In the genomic region with DNA sequence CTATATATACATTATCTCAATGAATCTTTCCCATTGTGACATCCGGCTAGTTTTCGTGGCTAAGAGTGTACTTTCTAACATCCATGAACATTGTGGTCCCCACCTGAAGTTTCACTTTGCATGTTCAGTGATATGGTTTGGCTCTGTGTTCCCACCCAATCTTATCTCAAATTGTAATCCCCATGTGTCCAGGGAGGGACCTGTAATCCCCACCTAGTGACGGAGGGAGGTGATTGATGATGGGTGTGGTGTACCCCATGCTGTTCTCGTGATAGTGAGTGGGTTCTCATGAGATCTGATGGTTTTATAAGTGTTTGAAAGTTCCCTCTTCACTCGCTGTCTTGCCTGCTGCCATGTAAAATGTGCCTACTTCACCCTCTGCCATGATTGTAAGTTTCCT, we compare ENCODE assay signal across 19 cellular contexts. TPM values are rescaled to one million over a fixed set of nuclear protein-coding genes. Genes with fewer than 3 reads are reported as not detected.
DNase-seq lines count a peak whose midpoint lies in the region; ATAC-seq and TF ChIP-seq lines count a peak whose summit lies in the region.
"Had no signal": no experiment of that assay in that cellular context is flagged by ENCODE, and none has a peak within 500 bp of the region (broad histone marks: within the 10 kb centered on the region; RNA-seq: fewer than 3 reads in every experiment).

No MANE protein-coding gene starts in this region.

- H3K27me3 Mint-ChIP-seq in endothelial cell (ENCODE audit: unreplicated experiment), result no peaks in the 10 kb centered on the region
- H3K27me3 Mint-ChIP-seq: B cell; CD4-positive, alpha-beta T cell had no signal

- peaks cover 22% of the 10 kb centered on the region for H3K36me3 Mint-ChIP-seq in endothelial cell (ENCODE audit: low read depth, unreplicated experiment)

- peaks cover 12% of the 10 kb centered on the region for H3K79me2 ChIP-seq in Karpas-422 (ENCODE audit: low read length)

- no peak overlapping the region for H3K27ac ChIP-seq in HEK293 (ENCODE audit: extremely low read depth, low read depth, low read length)
- H3K27ac ChIP-seq in Karpas-422 (ENCODE audit: low read length), result peak overlapping the region; percentile 62; the same call in 1 of the 2 replicates
- H3K27ac ChIP-seq in colonic mucosa, result no peak overlapping the region
- no peak overlapping the region for H3K27ac ChIP-seq in substantia nigra (ENCODE audit: low read depth, low read length, poor library complexity, severe bottlenecking)
- H3K27ac ChIP-seq: 22Rv1; A549; BLaER1 treated with 17β-estradiol and CSF1 and Interleukin-3, amounts not matched to agents 10 nM and 100 nM; C4-2B had no signal

- TF ChIP-seq CTCF in HEK293 (tag by site-specific recombination; IDR thresholded peaks at IDR 0.05), result no peak
- TF ChIP-seq CTCF in endothelial cell (IDR thresholded peaks at IDR 0.05; ENCODE audit: unreplicated experiment), result no peak
- no peak for TF ChIP-seq CTCF in colonic mucosa (IDR thresholded peaks at IDR 0.05)

- POLR2A ChIA-PET in HEK293 (lab: Yijun Ruan, JAX), result no interaction called here

- no peak overlapping the region for H3K4me3 ChIP-seq in HEK293 (ENCODE audit: low read depth, low read length)
- H3K4me3 ChIP-seq in Karpas-422 (ENCODE audit: low read length), result no peak overlapping the region
- no peak overlapping the region for H3K4me3 ChIP-seq in colonic mucosa
- H3K4me3 ChIP-seq: A549; BLaER1 treated with 17β-estradiol and CSF1 and Interleukin-3, amounts not matched to agents 10 nM and 100 nM; GM12878 had no signal

- CTCF ChIA-PET in HEK293 (lab: Yijun Ruan, JAX), result interaction anchor here (0.5 to 1.2 kb wide), 3 partner anchors 15 to 61 kb away, joined by 3 to 7 read pairs (median 6); no protein-coding TSS in a partner anchor

- peaks cover 41% of the 10 kb centered on the region for H3K4me1 Mint-ChIP-seq in endothelial cell (ENCODE audit: unreplicated experiment)
- H3K4me1 Mint-ChIP-seq: B cell had no signal

- H3K27ac Mint-ChIP-seq in endothelial cell (ENCODE audit: unreplicated experiment), result no peak overlapping the region
- H3K27ac Mint-ChIP-seq: B cell; CD4-positive, alpha-beta T cell; CD8-positive, alpha-beta T cell had no signal

- H2AFZ ChIP-seq in Karpas-422 (ENCODE audit: low read length), result no peak overlapping the region

- H3K27me3 ChIP-seq in Karpas-422 (ENCODE audit: low read length) (no peaks in the 10 kb centered on the region), colonic mucosa (no peaks in the 10 kb centered on the region)
- H3K27me3 ChIP-seq: BLaER1 treated with 17β-estradiol and CSF1 and Interleukin-3, amounts not matched to agents 10 nM and 100 nM had no signal

- H3K4me1 ChIP-seq in HEK293 (ENCODE audit: control insufficient read depth, insufficient read depth, low read length) (no peaks in the 10 kb centered on the region), Karpas-422 (ENCODE audit: low read length) (peaks cover 25% of the 10 kb centered on the region), colonic mucosa (no peaks in the 10 kb centered on the region)
- H3K4me1 ChIP-seq: A549, Caco-2 had no signal

- H3K36me3 ChIP-seq in HEK293 (ENCODE audit: control insufficient read depth in 2 of 2, insufficient read depth in 1 of 2, low read length in 2 of 2) (peaks cover 5 to 33% of the 10 kb centered on the region in 2 experiments; a peak in 1 of 3 replicates), Karpas-422 (ENCODE audit: insufficient read depth, low read length) (peaks cover 23% of the 10 kb centered on the region), colonic mucosa (no peaks in the 10 kb centered on the region)

- no peak overlapping the region for H3K4me2 ChIP-seq in Karpas-422 (ENCODE audit: low read depth, low read length, poor library complexity, severe bottlenecking)
- H3K4me2 ChIP-seq: A549; BLaER1 treated with 17β-estradiol and CSF1 and Interleukin-3, amounts not matched to agents 10 nM and 100 nM had no signal

- H4K20me1 ChIP-seq in Karpas-422 (ENCODE audit: insufficient read depth, low read depth, low read length), result no peaks in the 10 kb centered on the region

- H3K4me3 Mint-ChIP-seq in endothelial cell (ENCODE audit: unreplicated experiment), result peak overlapping the region; percentile 73
- H3K4me3 Mint-ChIP-seq: B cell; CD4-positive, alpha-beta T cell; CD8-positive, alpha-beta T cell had no signal

- no peaks in the 10 kb centered on the region for H3K9me2 ChIP-seq in Karpas-422 (replicated peaks; ENCODE audit: insufficient read depth, low read length)

- no peaks in the 10 kb centered on the region for H3K9me3 ChIP-seq in HEK293 (ENCODE audit: control insufficient read depth, insufficient read depth, low read depth, low read length)
- no peaks in the 10 kb centered on the region for H3K9me3 ChIP-seq in Karpas-422 (ENCODE audit: low read length)
- H3K9me3 ChIP-seq in colonic mucosa, result no peaks in the 10 kb centered on the region
- H3K9me3 ChIP-seq: A549; BLaER1 treated with 17β-estradiol and CSF1 and Interleukin-3, amounts not matched to agents 10 nM and 100 nM; Caco-2 had no signal

- no peak overlapping the region for H3K9ac ChIP-seq in Karpas-422 (ENCODE audit: low read length)
- no peak overlapping the region for H3K9ac ChIP-seq in colonic mucosa (ENCODE audit: low read depth in 2 of 2, low read length in 2 of 2)
- H3K9ac ChIP-seq: BLaER1 treated with 17β-estradiol and CSF1 and Interleukin-3, amounts not matched to agents 10 nM and 100 nM had no signal

- no peaks in the 10 kb centered on the region for H3K9me3 Mint-ChIP-seq in endothelial cell (ENCODE audit: unreplicated experiment)
- H3K9me3 Mint-ChIP-seq: CD4-positive, alpha-beta T cell; CD8-positive, alpha-beta T cell had no signal

- no peak for ATAC-seq in HG03095 (IDR thresholded peaks at IDR 0.05; ENCODE audit: unreplicated experiment)
- ATAC-seq: A549; CD8-positive, alpha-beta T cell; GM12878 had no signal

- intact Hi-C loops in colonic mucosa (cut with DNase I), result no loop called here

- DNase-seq in Karpas-422, result no peak
- DNase-seq in endothelial cell (ENCODE audit: low spot score), result no peak
- DNase-seq in colonic mucosa, result no peak
- no peak for DNase-seq in substantia nigra (lab: John Stamatoyannopoulos, UW)
- DNase-seq: AML-193; Caco-2; Calu3; CD4-positive, alpha-beta T cell; CD8-positive, alpha-beta T cell; DMS79 treated with DMSO at 0.1 percent for 48 hours; GF-D8 had no signal

TF ChIP-seq in HEK293, 187 proteins besides CTCF, POLR2A, EP300 and RAD21:
- TF ChIP-seq KLF1 (tag by site-specific recombination; IDR thresholded peaks at IDR 0.05) (peak; percentile 94), ZNF488 (tag by site-specific recombination; IDR thresholded peaks at IDR 0.05) (no peak), ZFHX2 (tag by site-specific recombination; conservative IDR thresholded peaks at IDR 0.05) (no peak), ZNF169 (tag by site-specific recombination; IDR thresholded peaks at IDR 0.05) (no peak), KLF9 (tag by site-specific recombination; IDR thresholded peaks at IDR 0.05; ENCODE audit: low read depth) (no peak), SP3 (tag by site-specific recombination; IDR thresholded peaks at IDR 0.05) (no peak), ZNF560 (tag by site-specific recombination; IDR thresholded peaks at IDR 0.05; ENCODE audit: borderline replicate concordance) (no peak), ZNF266 (tag by site-specific recombination; IDR thresholded peaks at IDR 0.05; ENCODE audit: low read depth) (no peak)
- TF ChIP-seq, protein P1, sequence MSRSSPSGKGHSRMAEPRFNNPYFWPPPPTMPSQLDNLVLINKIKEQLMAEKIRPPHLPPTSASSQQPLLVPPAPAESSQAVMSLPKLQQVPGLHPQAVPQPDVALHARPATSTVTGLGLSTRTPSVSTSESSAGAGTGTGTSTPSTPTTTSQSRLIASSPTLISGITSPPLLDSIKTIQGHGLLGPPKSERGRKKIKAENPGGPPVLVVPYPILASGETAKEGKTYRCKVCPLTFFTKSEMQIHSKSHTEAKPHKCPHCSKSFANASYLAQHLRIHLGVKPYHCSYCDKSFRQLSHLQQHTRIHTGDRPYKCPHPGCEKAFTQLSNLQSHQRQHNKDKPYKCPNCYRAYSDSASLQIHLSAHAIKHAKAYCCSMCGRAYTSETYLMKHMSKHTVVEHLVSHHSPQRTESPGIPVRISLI (tag by site-specific recombination; IDR thresholded peaks at IDR 0.05), result no peak
TF ChIP-seq in HEK293: peak in this region for 1.

RNA-seq across cellular contexts. Expression of gene MRPL22, which starts 28.1 kb away (rescaled TPM):
- total RNA-seq in Karpas-422 (2014; rRNA removed; shearing (Covaris generic); ENCODE audit: low replicate concordance), result 21.3 and 35.0 TPM in 2 replicates
- total RNA-seq in endothelial cell (ENCODE audit: unreplicated experiment), result 63.6 TPM
- total RNA-seq in colonic mucosa, result 10 to 100 TPM; 51.4 to 62.3 TPM

RNA-seq across cellular contexts. Expression of gene GEMIN5, which starts 30.9 kb away (rescaled TPM):
- 19.3 and 20.8 TPM in 2 replicates for total RNA-seq in Karpas-422 (2014; rRNA removed; shearing (Covaris generic); ENCODE audit: low replicate concordance)
- total RNA-seq in endothelial cell (ENCODE audit: unreplicated experiment), result 16.9 TPM
- total RNA-seq in colonic mucosa, result 10 to 100 TPM in 1 of 2 donors, 1 to 10 TPM in 1; 6.5 to 12.1 TPM

RNA-seq across cellular contexts. Expression of gene KIF4B, which starts 44.6 kb away (rescaled TPM):
- total RNA-seq in Karpas-422 (2014; rRNA removed; shearing (Covaris generic); ENCODE audit: low replicate concordance), result 0.04 and 0.30 TPM in 2 replicates
- total RNA-seq in endothelial cell (ENCODE audit: unreplicated experiment), result 0.54 TPM
- total RNA-seq in colonic mucosa, result not detected
- total RNA-seq: B cell; Calu3; CD4-positive, alpha-beta T cell; CD8-positive, alpha-beta T cell had no signal
